1 cellular context compared by ENCODE assay signal in genomic region chr15:32029862-32030781, GRCh38.
TF ChIP-seq lines count a peak whose summit lies in the region.

Gene CHRNA7 (plus strand): TSS chr15:32030515. CDS start chr15:32030595, 80 bp downstream.

TF ChIP-seq in HEK293, 187 proteins besides CTCF, POLR2A, EP300 and RAD21 (continued from another document):
- TF ChIP-seq ZBTB26 (tag by site-specific recombination; optimal IDR thresholded peaks at IDR 0.05) (peak; percentile 67), SP7 (tag by site-specific recombination; IDR thresholded peaks at IDR 0.05) (no peak), ZBTB8A (tag by site-specific recombination; IDR thresholded peaks at IDR 0.05) (peak; percentile 63), MEIS1 (CRISPR knock-in tag; IDR thresholded peaks at IDR 0.05; ENCODE audit: borderline replicate concordance) (no peak), ZNF335 (tag by site-specific recombination; conservative IDR thresholded peaks at IDR 0.05) (peak; percentile 38; the same call in 1 of the 2 replicates), ZNF629 (tag by site-specific recombination; IDR thresholded peaks at IDR 0.05) (0 out of 2 replicates have a peak, but pooled peaks have one; percentile 1), ZNF366 (tag by site-specific recombination; conservative IDR thresholded peaks at IDR 0.05) (0 out of 2 replicates have a peak, but pooled peaks have one; percentile 3), ZFP41 (tag by site-specific recombination; IDR thresholded peaks at IDR 0.05; ENCODE audit: borderline replicate concordance) (no peak), ZNF585B (tag by site-specific recombination; IDR thresholded peaks at IDR 0.05) (no peak), ZNF214 (tag by site-specific recombination; IDR thresholded peaks at IDR 0.05; ENCODE audit: borderline replicate concordance) (no peak), ZNF23 (tag by site-specific recombination; IDR thresholded peaks at IDR 0.05; ENCODE audit: borderline replicate concordance) (no peak), GLI2 (tag by site-specific recombination; IDR thresholded peaks at IDR 0.05; ENCODE audit: borderline replicate concordance, low read depth) (no peak), ZNF610 (tag by site-specific recombination; IDR thresholded peaks at IDR 0.05; ENCODE audit: borderline replicate concordance) (no peak), ZNF692 (tag by site-specific recombination; IDR thresholded peaks at IDR 0.05) (0 out of 2 replicates have a peak, but pooled peaks have one; percentile 21), ATF2 (tag by site-specific recombination; IDR thresholded peaks at IDR 0.05; ENCODE audit: low read depth) (no peak), KLF10 (tag by site-specific recombination; IDR thresholded peaks at IDR 0.05) (peak; percentile 74), KLF1 (tag by site-specific recombination; IDR thresholded peaks at IDR 0.05) (no peak), ZNF350 (tag by site-specific recombination; IDR thresholded peaks at IDR 0.05) (no peak), ZNF292 (tag by site-specific recombination; IDR thresholded peaks at IDR 0.05; ENCODE audit: borderline replicate concordance, low read depth) (no peak), ELK4 (IDR thresholded peaks at IDR 0.05; ENCODE audit: borderline replicate concordance, low read depth, low read length) (no peak)
